ENCODE assay signal across 8 cellular contexts in the genomic region with DNA sequence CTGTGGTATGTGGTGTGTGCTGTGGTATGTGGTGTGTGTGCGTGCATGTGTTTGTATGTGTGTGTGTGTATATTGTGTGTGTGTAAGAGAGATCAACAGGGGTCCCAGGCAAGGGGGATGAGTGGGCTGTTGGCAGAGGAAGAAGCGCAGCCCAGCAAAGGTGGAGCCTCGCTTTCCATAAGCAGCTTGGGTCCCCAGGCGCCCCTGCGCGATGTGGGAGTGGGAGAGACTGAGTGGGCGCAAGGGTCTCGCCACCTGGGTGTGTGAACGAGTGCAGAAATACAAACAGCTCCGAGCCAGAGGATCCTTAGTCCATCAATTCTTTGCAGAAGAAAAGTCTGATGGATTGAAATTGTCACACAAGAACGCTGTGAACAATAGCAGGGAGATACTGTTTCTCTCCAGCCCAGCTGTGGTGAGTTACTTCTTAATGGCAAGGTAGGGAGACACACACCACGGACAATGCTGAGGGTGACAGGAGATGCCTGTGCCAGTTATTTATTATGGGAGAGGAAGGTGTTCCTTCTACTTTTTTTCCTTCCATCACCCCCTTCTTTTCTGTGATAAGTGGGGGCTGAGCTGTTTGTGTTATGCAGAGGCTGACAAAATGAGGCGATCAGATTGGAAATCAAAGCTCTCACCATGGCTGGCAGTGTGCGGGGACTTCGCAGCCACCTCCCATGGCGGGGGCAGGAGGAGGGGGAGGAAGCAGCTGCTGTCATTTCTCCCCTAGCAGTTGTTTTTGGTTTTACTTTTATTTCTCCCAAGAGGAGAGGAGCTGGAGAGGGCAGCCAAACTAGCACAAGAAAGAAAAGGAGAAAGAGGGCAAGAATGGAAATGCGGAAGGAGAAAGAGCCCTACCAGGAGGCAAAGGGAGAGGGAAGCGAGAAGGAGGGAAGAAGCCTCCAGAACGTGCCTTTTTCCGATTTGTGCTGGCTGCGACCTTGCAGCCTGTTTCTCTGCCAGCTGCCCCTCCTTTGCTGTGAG.
DNase-seq lines count a peak whose midpoint lies in the region; ATAC-seq, FAIRE-seq and TF ChIP-seq lines count a peak whose summit lies in the region.

No MANE protein-coding gene starts in this region.

- H3K4me1 ChIP-seq in CD4-positive, alpha-beta memory T cell (ENCODE audit: insufficient read depth, low read length), result peaks cover 4% of the 10 kb centered on the region

- H3K27me3 ChIP-seq in kidney epithelial cell (ENCODE audit: control insufficient read depth, insufficient read depth, low read length), result no peaks in the 10 kb centered on the region
- no peaks in the 10 kb centered on the region for H3K27me3 ChIP-seq in CD4-positive, alpha-beta memory T cell (ENCODE audit: insufficient read depth, low read length)

- no peaks in the 10 kb centered on the region for H3K9me3 ChIP-seq in CD4-positive, alpha-beta memory T cell (ENCODE audit: control insufficient read depth in 1 of 2, low read length in 2 of 2)

- no peak for ATAC-seq in HG03039 (IDR thresholded peaks at IDR 0.05; ENCODE audit: unreplicated experiment)

- H3K36me3 ChIP-seq in kidney epithelial cell (ENCODE audit: control insufficient read depth, insufficient read depth, low read length), result no peaks in the 10 kb centered on the region
- no peaks in the 10 kb centered on the region for H3K36me3 ChIP-seq in CD4-positive, alpha-beta memory T cell (ENCODE audit: insufficient read depth, low read length)

- H3K4me1 Mint-ChIP-seq in CD4-positive, alpha-beta memory T cell, result peaks cover 0 to 2% (median 0%) of the 10 kb centered on the region in 4 donors

- H3K27me3 Mint-ChIP-seq in CD4-positive, alpha-beta memory T cell, result no peaks in the 10 kb centered on the region

- H3K27ac ChIP-seq in CD4-positive, alpha-beta memory T cell (ENCODE audit: low read depth, low read length), result no peak overlapping the region

- intact Hi-C loops in CD4-positive, alpha-beta memory T cell (cut with micrococcal nuclease), result no loop called here

- no peaks in the 10 kb centered on the region for H3K36me3 Mint-ChIP-seq in CD4-positive, alpha-beta memory T cell

- H3K4me3 Mint-ChIP-seq in CD4-positive, alpha-beta memory T cell, result no peak overlapping the region

- no peak for FAIRE-seq in urothelium cell line (lab: Jason Lieb, UNC)

- CTCF ChIA-PET in CD4-positive, alpha-beta memory T cell (lab: Charles Lee; ENCODE audit: partially characterized antibody), result interaction anchor here (1.1 kb wide), 1 partner anchor 378 kb away, joined by 3 read pairs; no protein-coding TSS in a partner anchor

- DNase-seq in GM03348 (ENCODE audit: low spot score) (peak; percentile 59), M059J (ENCODE audit: low read depth) (peak; percentile 46), astrocyte of the spinal cord (ENCODE audit: low read depth, low spot score) (peak; percentile 62), kidney epithelial cell (ENCODE audit: low read depth) (no peak), urothelium cell line (ENCODE audit: low spot score) (peak; percentile 12)
- DNase-seq in activated naive CD4-positive, alpha-beta T cell treated with Interleukin-2 at 50 U/mL for 16 hours, result no peak
- DNase-seq in CD4-positive, alpha-beta memory T cell, result no peak

- TF ChIP-seq CTCF in astrocyte of the spinal cord (IDR thresholded peaks at IDR 0.05; ENCODE audit: low read depth, low read length) (no peak), kidney epithelial cell (IDR thresholded peaks at IDR 0.05; ENCODE audit: insufficient read depth, low read length, poor library complexity, severe bottlenecking) (no peak)

- no peaks in the 10 kb centered on the region for H3K9me3 Mint-ChIP-seq in CD4-positive, alpha-beta memory T cell

- no peak overlapping the region for H3K27ac Mint-ChIP-seq in CD4-positive, alpha-beta memory T cell

- H3K4me3 ChIP-seq in astrocyte of the spinal cord (ENCODE audit: low read depth, low read length) (peak overlapping the region; percentile 19), kidney epithelial cell (ENCODE audit: low read depth, low read length) (peak overlapping the region; percentile 17)
- H3K4me3 ChIP-seq in CD4-positive, alpha-beta memory T cell (ENCODE audit: low read length in 2 of 2), result peak overlapping the region in 1 of 2 donors; percentile 5

- in situ Hi-C loops in astrocyte of the spinal cord (cut with HindIII; ENCODE audit: low sequenced_read_pairs), result no loop called here

- POLR2A ChIA-PET in CD4-positive, alpha-beta memory T cell (lab: Charles Lee; ENCODE audit: partially characterized antibody), result no interaction called here

Comparison
In these comparisons a context has a peak if more than half of its experiments do, and no peak if none do; other contexts are left out.
1. DNase-seq: peak in GM03348 (single experiment), M059J (single experiment), astrocyte of the spinal cord (single experiment) and urothelium cell line (single experiment); none in kidney epithelial cell (single experiment), activated naive CD4-positive, alpha-beta T cell treated with Interleukin-2 at 50 U/mL for 16 hours (single experiment) and CD4-positive, alpha-beta memory T cell (0 of 5).